Comparison of ENCODE assay signal across 11 cellular contexts in the genomic region with DNA sequence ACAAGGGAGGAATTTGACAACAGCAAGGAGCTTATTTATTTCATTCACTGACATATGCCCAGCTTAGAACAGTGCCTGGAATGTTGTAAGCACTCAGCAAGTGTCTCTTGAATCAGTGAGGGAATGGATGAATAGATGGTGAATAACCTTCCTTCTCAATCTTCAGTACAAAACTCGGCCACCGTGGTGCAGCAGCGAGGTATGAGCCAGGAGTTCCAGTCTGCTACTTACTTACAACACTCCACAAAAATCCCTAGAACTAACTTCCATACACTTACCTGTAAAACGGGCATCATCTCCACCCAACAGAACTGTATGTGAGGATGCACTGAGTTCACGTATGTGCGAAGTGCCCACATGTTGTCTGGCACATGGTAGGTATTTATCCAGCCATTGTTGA.
A peak's percentile ranks its signal among the peaks of the same experiment; 100 is the strongest.
DNase-seq lines count a peak whose midpoint lies in the region; ATAC-seq and TF ChIP-seq lines count a peak whose summit lies in the region.
"Had no signal": no experiment of that assay in that cellular context is flagged by ENCODE, and none has a peak within 500 bp of the region (broad histone marks: within the 10 kb centered on the region; RNA-seq: fewer than 3 reads in every experiment).

No MANE protein-coding gene starts in this region.

- H3K4me1 ChIP-seq in GM23248 (ENCODE audit: insufficient read depth): no peaks in the 10 kb centered on the region
- H3K4me1 ChIP-seq: heart right ventricle had no signal

- H4K20me1 ChIP-seq in GM23248 (ENCODE audit: insufficient read depth) (no peaks in the 10 kb centered on the region), neural cell (ENCODE audit: insufficient read depth) (no peaks in the 10 kb centered on the region)

- in situ Hi-C loops in GM23248 (cut with MboI): no loop called here

- H3K4me3 ChIP-seq in GM23248 (no peak overlapping the region), neural cell (ENCODE audit: low read length) (no peak overlapping the region)
- H3K4me3 ChIP-seq: heart right ventricle had no signal

- DNase-seq in GM23248 (peak; percentile 6), NCI-H1694 treated with DMSO at 0.1 percent for 48 hours (lab: John Stamatoyannopoulos, UW) (peak; percentile 22), cerebellar cortex (ENCODE audit: low spot score) (peak; percentile 35)
- DNase-seq in NK-92 treated with Interleukin-12 subunit alpha and Interleukin-12 subunit beta, amount 100 ng/mL, for 24 hours (lab: John Stamatoyannopoulos, UW): no peak
- DNase-seq: heart right ventricle, occipital lobe, T-helper 2 cell had no signal

- H2AFZ ChIP-seq in GM23248 (no peak overlapping the region), neural cell (ENCODE audit: low read depth, low read length) (no peak overlapping the region)

- no peaks in the 10 kb centered on the region for H3F3A ChIP-seq in GM23248 (ENCODE audit: insufficient read depth)
- H3F3A ChIP-seq in neural cell (ENCODE audit: insufficient read depth, low read length, poor library complexity, severe bottlenecking): no peaks in the 10 kb centered on the region

- 45 to 49% methylated on average over 6 of the region's 6 CpGs for WGBS in GM23248 (ENCODE audit: low coverage in 1 of 2, low lambda C conversion rate in 2 of 2, missing lambda C conversion rate in 2 of 2), 2 experiments

- H3K4me2 ChIP-seq in GM23248 (ENCODE audit: unreplicated experiment) (no peak overlapping the region), neural cell (ENCODE audit: low read length) (no peak overlapping the region)

- H3K79me2 ChIP-seq in GM23248 (ENCODE audit: insufficient read depth) (no peaks in the 10 kb centered on the region), neural cell (replicated peaks; ENCODE audit: insufficient read depth, low read length) (no peaks in the 10 kb centered on the region)

- TF ChIP-seq CTCF in neural cell (IDR thresholded peaks at IDR 0.05; ENCODE audit: poor library complexity, severe bottlenecking): peak; percentile 66

- H3K27me3 ChIP-seq in GM23248 (replicated peaks; ENCODE audit: insufficient read depth) (no peaks in the 10 kb centered on the region), neural cell (ENCODE audit: insufficient read depth, low read depth, low read length) (no peaks in the 10 kb centered on the region)

- no peaks in the 10 kb centered on the region for H3K9me3 ChIP-seq in GM23248 (ENCODE audit: low read depth)
- H3K9me3 ChIP-seq in neural cell (ENCODE audit: low read length): no peaks in the 10 kb centered on the region

- H3K9ac ChIP-seq in GM23248 (no peak overlapping the region), neural cell (ENCODE audit: low read length) (no peak overlapping the region)

- H3K36me3 ChIP-seq in GM23248 (ENCODE audit: low read depth) (no peaks in the 10 kb centered on the region), neural cell (ENCODE audit: insufficient read depth, low read length) (no peaks in the 10 kb centered on the region)
- H3K36me3 ChIP-seq: heart right ventricle had no signal

- no peak for TF ChIP-seq EP300 in neural cell (conservative IDR thresholded peaks at IDR 0.05; ENCODE audit: poor library complexity, severe bottlenecking)

- ATAC-seq in HG03354 (IDR thresholded peaks at IDR 0.05; ENCODE audit: poor library complexity, severe bottlenecking, unreplicated experiment): no peak
- ATAC-seq in HG03196 (IDR thresholded peaks at IDR 0.05; ENCODE audit: unreplicated experiment): no peak
- ATAC-seq in HG03039 (IDR thresholded peaks at IDR 0.05; ENCODE audit: unreplicated experiment): no peak
- ATAC-seq: heart right ventricle had no signal

- TF ChIP-seq RAD21 in neural cell (conservative IDR thresholded peaks at IDR 0.05): peak; percentile 70

- no peaks in the 10 kb centered on the region for H3K9me2 ChIP-seq in GM23248 (ENCODE audit: insufficient read depth)
- no peaks in the 10 kb centered on the region for H3K9me2 ChIP-seq in neural cell (ENCODE audit: insufficient read depth, low read length)

- H3K27ac ChIP-seq in GM23248 (no peak overlapping the region), neural cell (ENCODE audit: low read length) (no peak overlapping the region)
- H3K27ac ChIP-seq: heart right ventricle had no signal

TF ChIP-seq in neural cell, 6 proteins besides CTCF, POLR2A, EP300 and RAD21:
- TF ChIP-seq SMC3 (conservative IDR thresholded peaks at IDR 0.05; ENCODE audit: poor library complexity) (peak; percentile 72), MXI1 (conservative IDR thresholded peaks at IDR 0.05; ENCODE audit: poor library complexity, severe bottlenecking) (no peak)
